Comparison of ENCODE assay signal across 8 cellular contexts in genomic region chr5:136062563-136063274, GRCh38. TPM values are rescaled to one million over a fixed set of nuclear protein-coding genes. Genes with fewer than 3 reads are reported as not detected.
DNase-seq lines count a peak whose midpoint lies in the region; ATAC-seq and TF ChIP-seq lines count a peak whose summit lies in the region.

No MANE protein-coding gene starts in this region.

- no peak overlapping the region for H3K9ac ChIP-seq in DND-41 (ENCODE audit: low read depth, low read length)
- H3K9ac ChIP-seq in HCT116 (ENCODE audit: low read length), result no peak overlapping the region

- intact Hi-C loops in HCT116 (cut with micrococcal nuclease), result loop anchor here (1.0 to 5.0 kb wide), 4 partner anchors 110 to 175 kb away; no protein-coding TSS in a partner anchor

- POLR2A ChIA-PET in HCT116 (lab: Charles Lee), result no interaction called here

- CTCF ChIA-PET in HCT116 (lab: Charles Lee), result no interaction called here

- RAD21 ChIA-PET in HCT116 (lab: Charles Lee; ENCODE audit: low non-redundant PET in 1 of 2, low total read pairs in 2 of 2, uncharacterized antibody in 2 of 2, unreplicated experiment in 2 of 2), result no interaction called here

- no TSS peak for BruUV-seq in HCT116 (replicated peaks; lab: Mats Ljungman, UMichigan)

- peak; percentile 99 for TF ChIP-seq RAD21 in HCT116 (IDR thresholded peaks at IDR 0.05; ENCODE audit: low read depth)

- peak; percentile 15 for DNase-seq in DND-41
- DNase-seq in HCT116 (ENCODE audit: low read depth, low spot score), result peak; percentile 77
- peak; percentile 62 for DNase-seq in NCI-H2029 (lab: John Stamatoyannopoulos, UW)
- peak; percentile 49 for DNase-seq in astrocyte of the hippocampus (ENCODE audit: low read depth, low spot score)
- peak; percentile 16 for DNase-seq in medulla oblongata (ENCODE audit: extremely low spot score)
- DNase-seq in activated naive CD4-positive, alpha-beta T cell treated with Interleukin-2 at 50 U/mL for 16 hours, result no peak
- DNase-seq in kidney glomerular epithelial cell (lab: John Stamatoyannopoulos, UW), result no peak

- no peak for TF ChIP-seq POLR2A in HCT116 (IDR thresholded peaks at IDR 0.05; ENCODE audit: borderline replicate concordance, extremely low read depth, insufficient read depth, insufficient read length)

- no peak overlapping the region for H2AFZ ChIP-seq in DND-41 (ENCODE audit: low read depth, low read length)
- H2AFZ ChIP-seq in HCT116 (ENCODE audit: low read depth, low read length, poor library complexity, severe bottlenecking), result peak overlapping the region; percentile 45

- H3K79me2 ChIP-seq in DND-41 (ENCODE audit: insufficient read depth, low read length) (no peaks in the 10 kb centered on the region), HCT116 (ENCODE audit: insufficient read depth, low read length) (no peaks in the 10 kb centered on the region)

- H3K4me1 ChIP-seq in DND-41 (ENCODE audit: insufficient read depth, low read length), result no peaks in the 10 kb centered on the region
- H3K4me1 ChIP-seq in HCT116 (ENCODE audit: control insufficient read depth in 1 of 2, insufficient read depth in 2 of 2, low read length in 2 of 2), result peaks cover 14 to 19% of the 10 kb centered on the region in 2 experiments

- H3K4me3 ChIP-seq in DND-41 (ENCODE audit: low read depth in 1 of 2, low read length in 2 of 2) (no peak overlapping the region), HCT116 (replicated peaks in 1 of 2; ENCODE audit: low read depth in 1 of 2, low read length in 2 of 2) (no peak overlapping the region)

- no peaks in the 10 kb centered on the region for H3K9me2 ChIP-seq in HCT116 (ENCODE audit: insufficient read depth)

- H3K27ac ChIP-seq in 22Rv1 (no peak overlapping the region), DND-41 (ENCODE audit: low read length) (no peak overlapping the region), HCT116 (ENCODE audit: low read depth, low read length) (no peak overlapping the region)

- H3K27me3 ChIP-seq in DND-41 (ENCODE audit: insufficient read depth, low read length, poor library complexity) (peaks cover 5% of the 10 kb centered on the region), HCT116 (ENCODE audit: insufficient read depth, low read length) (no peaks in the 10 kb centered on the region)

- no peak overlapping the region for H3K4me2 ChIP-seq in DND-41 (ENCODE audit: insufficient read depth, low read length)
- no peak overlapping the region; the same call in 1 of the 2 replicates for H3K4me2 ChIP-seq in HCT116 (ENCODE audit: low read length)

- H3K36me3 ChIP-seq in DND-41 (ENCODE audit: insufficient read depth, low read length) (no peaks in the 10 kb centered on the region), HCT116 (ENCODE audit: control insufficient read depth in 1 of 2, insufficient read depth in 2 of 2, low read length in 2 of 2) (no peaks in the 10 kb centered on the region)

- H3K9me3 ChIP-seq in DND-41 (ENCODE audit: insufficient read depth, low read length, severe bottlenecking), result no peaks in the 10 kb centered on the region
- H3K9me3 ChIP-seq in HCT116 (ENCODE audit: control insufficient read depth in 1 of 2, insufficient read depth in 1 of 2, low read depth in 1 of 2, low read length in 2 of 2), result no peaks in the 10 kb centered on the region

- TF ChIP-seq CTCF in 22Rv1 (IDR thresholded peaks at IDR 0.05) (peak; percentile 54), DND-41 (IDR thresholded peaks at IDR 0.05; ENCODE audit: borderline replicate concordance, extremely low read depth, low read length, poor library complexity, severe bottlenecking) (peak; percentile 53), HCT116 (IDR thresholded peaks at IDR 0.05 in 2 of 3, conservative IDR thresholded peaks at IDR 0.05 in 1 of 3; ENCODE audit: borderline replicate concordance in 1 of 3, insufficient read depth in 1 of 3, low read depth in 2 of 3, low read length in 2 of 3) (peak; percentile 69 to 96 (median 79))

- ATAC-seq in DND-41 (ENCODE audit: insufficient read depth, low read depth), result peak; percentile 64; the same call in 2 of the 3 replicates
- ATAC-seq in HCT116, result peak; percentile 79

- H4K20me1 ChIP-seq in DND-41 (ENCODE audit: insufficient read depth, low read length), result no peaks in the 10 kb centered on the region; the same call in 1 of the 2 replicates
- H4K20me1 ChIP-seq in HCT116 (ENCODE audit: insufficient read depth), result no peaks in the 10 kb centered on the region

TF ChIP-seq in HCT116, 20 proteins besides CTCF, POLR2A, EP300 and RAD21:
- TF ChIP-seq REST (IDR thresholded peaks at IDR 0.05; ENCODE audit: low read depth), result no peak
- TF ChIP-seq TCF7L2 (IDR thresholded peaks at IDR 0.05; ENCODE audit: borderline replicate concordance, extremely low read depth, insufficient read depth, insufficient read length), result no peak
- TF ChIP-seq YY1 (IDR thresholded peaks at IDR 0.05; ENCODE audit: extremely low read depth, insufficient replicate concordance, low read depth, low read length), result no peak
- no peak for TF ChIP-seq JUND (IDR thresholded peaks at IDR 0.05)
- no peak for TF ChIP-seq ATF3 (IDR thresholded peaks at IDR 0.05)
- no peak for TF ChIP-seq SP1 (IDR thresholded peaks at IDR 0.05; ENCODE audit: low read depth)
- no peak for TF ChIP-seq ZFX (IDR thresholded peaks at IDR 0.05)
- TF ChIP-seq CEBPB (IDR thresholded peaks at IDR 0.05; ENCODE audit: low read depth), result no peak
- TF ChIP-seq EZH2phosphoT487 (IDR thresholded peaks at IDR 0.05; ENCODE audit: borderline replicate concordance), result no peak
- no peak for TF ChIP-seq EZH2 (IDR thresholded peaks at IDR 0.05)
TF ChIP-seq in HCT116: peak in this region for 0.

RNA-seq across cellular contexts. Expression of gene TGFBI, which starts 33.9 kb away (rescaled TPM):
- total RNA-seq in HCT116 (2021; ENCODE audit: unreplicated experiment), result 0.64 TPM
- polyA plus RNA-seq in HCT116 (2012), result 0.05 TPM in 1 of 2 replicates, not detected in the other

Comparison
In these comparisons a context has a peak if more than half of its experiments do, and no peak if none do; other contexts are left out.
1. DNase-seq: peak in DND-41 (single experiment), HCT116 (single experiment), NCI-H2029 (single experiment), astrocyte of the hippocampus (single experiment) and medulla oblongata (single experiment); none in activated naive CD4-positive, alpha-beta T cell treated with Interleukin-2 at 50 U/mL for 16 hours (single experiment) and kidney glomerular epithelial cell (single experiment).
2. Peak in every context shown above with its lines, with median percentiles within 50 percentile points of each other: CTCF ChIP-seq.